In the genomic region with DNA sequence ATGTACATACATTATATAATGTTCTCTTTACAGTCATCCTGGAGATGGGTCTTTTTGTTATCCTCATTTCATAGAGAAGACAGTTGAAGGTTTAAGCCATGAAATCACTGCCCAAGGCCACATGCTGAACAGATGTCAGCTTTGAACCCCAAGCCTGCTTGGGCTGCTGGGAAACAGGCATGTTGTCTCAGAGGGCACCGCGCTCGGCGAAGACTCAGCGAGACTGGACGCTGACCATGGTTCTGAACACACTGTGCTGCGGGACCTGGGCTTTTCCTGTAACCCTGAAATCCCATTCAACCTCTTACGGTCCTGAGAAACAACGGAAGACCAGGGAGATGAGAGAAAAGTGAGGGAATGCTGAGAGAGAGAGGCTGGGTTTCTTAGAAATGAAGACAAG, we compare ENCODE assay signal across 9 cellular contexts. TPM values are rescaled to one million over a fixed set of nuclear protein-coding genes. Genes with fewer than 3 reads are reported as not detected.
DNase-seq lines count a peak whose midpoint lies in the region; ATAC-seq and TF ChIP-seq lines count a peak whose summit lies in the region.
"Had no signal": no experiment of that assay in that cellular context is flagged by ENCODE, and none has a peak within 500 bp of the region (broad histone marks: within the 10 kb centered on the region; RNA-seq: fewer than 3 reads in every experiment).

No MANE protein-coding gene starts in this region.

- no peaks in the 10 kb centered on the region for H3K9me3 Mint-ChIP-seq in natural killer cell
- H3K9me3 Mint-ChIP-seq in natural killer cell treated with Interleukin-12 subunit alpha and Interleukin-12 subunit beta and Interleukin-15 and Interleukin-18, amount 100 ng/mL, for 72 hours = no peaks in the 10 kb centered on the region
- no peaks in the 10 kb centered on the region for H3K9me3 Mint-ChIP-seq in activated T-helper 1 cell treated with anti-CD3 and anti-CD28 coated beads, Interleukin-12 subunit alpha, Interleukin-12 subunit beta, Interleukin-2, Interleukin-4 antibody, amounts not matched to agents 30 ng/mL and 10 ng/mL and 1 ng/mL, durations not matched to agents 14 hours and 24 hours and 36 hours

- ATAC-seq in natural killer cell = peak in 2 of 3 donors; percentile 33 to 46
- no peak for ATAC-seq in natural killer cell treated with Interleukin-12 subunit alpha and Interleukin-12 subunit beta and Interleukin-15 and Interleukin-18, amount 100 ng/mL, for 72 hours
- ATAC-seq in GM18870 (IDR thresholded peaks at IDR 0.05; ENCODE audit: unreplicated experiment) = no peak

- peaks cover 12 to 16% of the 10 kb centered on the region in 2 donors for H3K27me3 Mint-ChIP-seq in natural killer cell (ENCODE audit: low read depth in 2 of 2)
- peaks cover 8 to 9% of the 10 kb centered on the region in 2 donors for H3K27me3 Mint-ChIP-seq in natural killer cell treated with Interleukin-12 subunit alpha and Interleukin-12 subunit beta and Interleukin-15 and Interleukin-18, amount 100 ng/mL, for 72 hours
- peaks cover 13% of the 10 kb centered on the region for H3K27me3 Mint-ChIP-seq in activated T-helper 1 cell treated with anti-CD3 and anti-CD28 coated beads, Interleukin-12 subunit alpha, Interleukin-12 subunit beta, Interleukin-2, Interleukin-4 antibody, amounts not matched to agents 30 ng/mL and 10 ng/mL and 1 ng/mL, durations not matched to agents 14 hours and 24 hours and 36 hours (ENCODE audit: insufficient read depth)

- no peaks in the 10 kb centered on the region for H3K36me3 Mint-ChIP-seq in natural killer cell
- H3K36me3 Mint-ChIP-seq in natural killer cell treated with Interleukin-12 subunit alpha and Interleukin-12 subunit beta and Interleukin-15 and Interleukin-18, amount 100 ng/mL, for 72 hours = no peaks in the 10 kb centered on the region
- H3K36me3 Mint-ChIP-seq in activated T-helper 1 cell treated with anti-CD3 and anti-CD28 coated beads, Interleukin-12 subunit alpha, Interleukin-12 subunit beta, Interleukin-2, Interleukin-4 antibody, amounts not matched to agents 30 ng/mL and 10 ng/mL and 1 ng/mL, durations not matched to agents 14 hours and 24 hours and 36 hours (ENCODE audit: low read depth) = no peaks in the 10 kb centered on the region

- TF ChIP-seq CTCF in natural killer cell (IDR thresholded peaks at IDR 0.05) = no peak

- no peak overlapping the region for H3K27ac Mint-ChIP-seq in natural killer cell
- H3K27ac Mint-ChIP-seq in natural killer cell treated with Interleukin-12 subunit alpha and Interleukin-12 subunit beta and Interleukin-15 and Interleukin-18, amount 100 ng/mL, for 72 hours = no peak overlapping the region
- no peak overlapping the region for H3K27ac Mint-ChIP-seq in activated T-helper 1 cell treated with anti-CD3 and anti-CD28 coated beads, Interleukin-12 subunit alpha, Interleukin-12 subunit beta, Interleukin-2, Interleukin-4 antibody, amounts not matched to agents 30 ng/mL and 10 ng/mL and 1 ng/mL, durations not matched to agents 14 hours and 24 hours and 36 hours

- intact Hi-C loops in natural killer cell (cut with micrococcal nuclease) = no loop called here
- intact Hi-C loops in activated T-helper 1 cell treated with anti-CD3 and anti-CD28 coated beads, Interleukin-12 subunit alpha, Interleukin-12 subunit beta, Interleukin-2, Interleukin-4 antibody, amounts not matched to agents 30 ng/mL and 10 ng/mL and 1 ng/mL, durations not matched to agents 14 hours and 24 hours and 36 hours (cut with micrococcal nuclease) = loop anchor here (1.0 kb wide), 1 partner anchor 12 kb away; no protein-coding TSS in a partner anchor

- H3K4me1 Mint-ChIP-seq in natural killer cell = peaks cover 13 to 23% of the 10 kb centered on the region in 2 donors
- peaks cover 15 to 26% of the 10 kb centered on the region in 2 donors for H3K4me1 Mint-ChIP-seq in natural killer cell treated with Interleukin-12 subunit alpha and Interleukin-12 subunit beta and Interleukin-15 and Interleukin-18, amount 100 ng/mL, for 72 hours (ENCODE audit: low read depth in 2 of 2)
- peaks cover 3% of the 10 kb centered on the region for H3K4me1 Mint-ChIP-seq in activated T-helper 1 cell treated with anti-CD3 and anti-CD28 coated beads, Interleukin-12 subunit alpha, Interleukin-12 subunit beta, Interleukin-2, Interleukin-4 antibody, amounts not matched to agents 30 ng/mL and 10 ng/mL and 1 ng/mL, durations not matched to agents 14 hours and 24 hours and 36 hours (ENCODE audit: low read depth)

- DNase-seq in natural killer cell (peak; percentile 29), iris pigment epithelial cell (ENCODE audit: low read depth) (peak; percentile 66), cortex of kidney (lab: John Stamatoyannopoulos, UW) (no peak), NCI-H128 (lab: John Stamatoyannopoulos, UW; ENCODE audit: unreplicated experiment) (no peak), T-helper 9 cell (no peak)
- no peak for DNase-seq in natural killer cell treated with Interleukin-12 subunit alpha and Interleukin-12 subunit beta and Interleukin-15 and Interleukin-18, amount 100 ng/mL, for 72 hours (ENCODE audit: low spot score)
- DNase-seq in activated T-helper 1 cell treated with anti-CD3 and anti-CD28 coated beads, Interleukin-12 subunit alpha, Interleukin-12 subunit beta, Interleukin-2, Interleukin-4 antibody, amounts not matched to agents 30 ng/mL and 10 ng/mL and 1 ng/mL, durations not matched to agents 14 hours and 24 hours and 36 hours (ENCODE audit: low spot score) = peak; percentile 34
- DNase-seq: left ventricle myocardium inferior had no signal

- H3K4me3 Mint-ChIP-seq in natural killer cell = no peak overlapping the region
- H3K4me3 Mint-ChIP-seq in natural killer cell treated with Interleukin-12 subunit alpha and Interleukin-12 subunit beta and Interleukin-15 and Interleukin-18, amount 100 ng/mL, for 72 hours = no peak overlapping the region
- H3K4me3 Mint-ChIP-seq in activated T-helper 1 cell treated with anti-CD3 and anti-CD28 coated beads, Interleukin-12 subunit alpha, Interleukin-12 subunit beta, Interleukin-2, Interleukin-4 antibody, amounts not matched to agents 30 ng/mL and 10 ng/mL and 1 ng/mL, durations not matched to agents 14 hours and 24 hours and 36 hours = no peak overlapping the region

RNA-seq across cellular contexts. Expression of a gene that starts 27.3 kb away (rescaled TPM):
- total RNA-seq in natural killer cell = 1 to 10 TPM; 2.6 to 9.3 (median 3.2) TPM
- total RNA-seq in natural killer cell treated with Interleukin-12 subunit alpha and Interleukin-12 subunit beta and Interleukin-15 and Interleukin-18, amount 100 ng/mL, for 72 hours = 10 to 100 TPM in 1 of 2 donors, 1 to 10 TPM in 1; 4.6 to 10.6 TPM
- 11.6 and 13.6 TPM in 2 replicates for total RNA-seq in activated T-helper 1 cell treated with anti-CD3 and anti-CD28 coated beads, Interleukin-12 subunit alpha, Interleukin-12 subunit beta, Interleukin-2, Interleukin-4 antibody, amounts not matched to agents 30 ng/mL and 10 ng/mL and 1 ng/mL, durations not matched to agents 14 hours and 24 hours and 36 hours

RNA-seq across cellular contexts. Expression of a gene that starts 31.5 kb away (rescaled TPM):
- total RNA-seq in natural killer cell = 10 to 100 TPM in 2 of 3 donors, 1 to 10 TPM in 1; 9.2 to 12.1 (median 10.5) TPM
- 10 to 100 TPM; 17.6 to 21.4 TPM for total RNA-seq in natural killer cell treated with Interleukin-12 subunit alpha and Interleukin-12 subunit beta and Interleukin-15 and Interleukin-18, amount 100 ng/mL, for 72 hours
- total RNA-seq in activated T-helper 1 cell treated with anti-CD3 and anti-CD28 coated beads, Interleukin-12 subunit alpha, Interleukin-12 subunit beta, Interleukin-2, Interleukin-4 antibody, amounts not matched to agents 30 ng/mL and 10 ng/mL and 1 ng/mL, durations not matched to agents 14 hours and 24 hours and 36 hours = 21.2 and 24.5 TPM in 2 replicates

RNA-seq across cellular contexts. Expression of a gene that starts 45.1 kb away (rescaled TPM):
- 1 to 10 TPM in 2 of 3 donors, under 1 TPM in 1; 0.41 to 2.6 (median 1.5) TPM for total RNA-seq in natural killer cell
- 1 to 10 TPM; 3.0 to 4.5 TPM for total RNA-seq in natural killer cell treated with Interleukin-12 subunit alpha and Interleukin-12 subunit beta and Interleukin-15 and Interleukin-18, amount 100 ng/mL, for 72 hours
- total RNA-seq in activated T-helper 1 cell treated with anti-CD3 and anti-CD28 coated beads, Interleukin-12 subunit alpha, Interleukin-12 subunit beta, Interleukin-2, Interleukin-4 antibody, amounts not matched to agents 30 ng/mL and 10 ng/mL and 1 ng/mL, durations not matched to agents 14 hours and 24 hours and 36 hours = 1.7 and 1.8 TPM in 2 replicates

RNA-seq across cellular contexts. Expression of a gene that starts 50.5 kb away (rescaled TPM):
- 10 to 100 TPM; 39.0 to 57.3 (median 48.1) TPM for total RNA-seq in natural killer cell
- total RNA-seq in natural killer cell treated with Interleukin-12 subunit alpha and Interleukin-12 subunit beta and Interleukin-15 and Interleukin-18, amount 100 ng/mL, for 72 hours = 10 to 100 TPM; 64.5 to 68.1 TPM
- total RNA-seq in activated T-helper 1 cell treated with anti-CD3 and anti-CD28 coated beads, Interleukin-12 subunit alpha, Interleukin-12 subunit beta, Interleukin-2, Interleukin-4 antibody, amounts not matched to agents 30 ng/mL and 10 ng/mL and 1 ng/mL, durations not matched to agents 14 hours and 24 hours and 36 hours = 48.3 and 60.6 TPM in 2 replicates

RNA-seq across cellular contexts. Expression of a gene that starts 55.4 kb away (rescaled TPM):
- 100 to 1,000 TPM; 439 to 494 (median 469) TPM for total RNA-seq in natural killer cell
- 100 to 1,000 TPM in 1 of 2 donors, 10 to 100 TPM in 1; 65.3 to 235 TPM for total RNA-seq in natural killer cell treated with Interleukin-12 subunit alpha and Interleukin-12 subunit beta and Interleukin-15 and Interleukin-18, amount 100 ng/mL, for 72 hours
- not detected in 2 replicates for total RNA-seq in activated T-helper 1 cell treated with anti-CD3 and anti-CD28 coated beads, Interleukin-12 subunit alpha, Interleukin-12 subunit beta, Interleukin-2, Interleukin-4 antibody, amounts not matched to agents 30 ng/mL and 10 ng/mL and 1 ng/mL, durations not matched to agents 14 hours and 24 hours and 36 hours

Comparison
In these comparisons a context has a peak if more than half of its experiments do, and no peak if none do; other contexts are left out.
1. ATAC-seq: peak in natural killer cell (2 of 3); none in natural killer cell treated with Interleukin-12 subunit alpha and Interleukin-12 subunit beta and Interleukin-15 and Interleukin-18, amount 100 ng/mL, for 72 hours (0 of 2) and GM18870 (single experiment).
2. DNase-seq: peak in natural killer cell (single experiment), activated T-helper 1 cell treated with anti-CD3 and anti-CD28 coated beads, Interleukin-12 subunit alpha, Interleukin-12 subunit beta, Interleukin-2, Interleukin-4 antibody, amounts not matched to agents 30 ng/mL and 10 ng/mL and 1 ng/mL, durations not matched to agents 14 hours and 24 hours and 36 hours (single experiment) and iris pigment epithelial cell (single experiment); none in natural killer cell treated with Interleukin-12 subunit alpha and Interleukin-12 subunit beta and Interleukin-15 and Interleukin-18, amount 100 ng/mL, for 72 hours (single experiment), cortex of kidney (single experiment), NCI-H128 (single experiment) and T-helper 9 cell (single experiment).